ENCODE assay signal across 1 cellular context in the genomic region with DNA sequence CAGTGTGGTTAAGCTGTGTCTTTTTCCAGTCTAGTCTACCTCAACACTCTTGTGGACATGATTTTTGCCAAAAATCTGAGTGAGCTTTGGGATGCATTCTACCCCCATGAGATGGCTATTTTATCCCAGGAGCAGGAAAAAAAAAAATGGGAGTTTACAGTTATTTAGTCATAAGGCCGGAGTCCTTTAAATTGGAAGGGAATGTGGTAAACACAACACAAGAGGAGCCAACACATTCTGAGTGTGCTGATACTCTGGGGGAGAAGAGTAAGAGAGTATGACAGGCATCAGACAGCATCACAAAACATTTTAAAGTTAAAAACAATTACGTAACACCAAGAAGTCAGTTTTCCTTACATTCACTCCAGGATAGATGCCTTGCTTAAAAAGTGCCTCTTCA.
TF ChIP-seq lines count a peak whose summit lies in the region.

No MANE protein-coding gene starts in this region.

TF ChIP-seq in GM23338, 12 proteins besides CTCF, POLR2A, EP300 and RAD21 (continued from another document):
- TF ChIP-seq ZNF462 (CRISPR knock-in tag; IDR thresholded peaks at IDR 0.05) (no peak), EZH2 (IDR thresholded peaks at IDR 0.05; ENCODE audit: low read depth, unreplicated experiment) (no peak), POLR2AphosphoS5 (IDR thresholded peaks at IDR 0.05; ENCODE audit: low read depth) (no peak), ZNF331 (CRISPR knock-in tag; IDR thresholded peaks at IDR 0.05; ENCODE audit: low read depth) (no peak), EZH2phosphoT487 (IDR thresholded peaks at IDR 0.05; ENCODE audit: unreplicated experiment) (no peak), STAT1 (IDR thresholded peaks at IDR 0.05; ENCODE audit: unreplicated experiment) (no peak)
